Comparison of ENCODE assay signal across 1 cellular context in the genomic region with DNA sequence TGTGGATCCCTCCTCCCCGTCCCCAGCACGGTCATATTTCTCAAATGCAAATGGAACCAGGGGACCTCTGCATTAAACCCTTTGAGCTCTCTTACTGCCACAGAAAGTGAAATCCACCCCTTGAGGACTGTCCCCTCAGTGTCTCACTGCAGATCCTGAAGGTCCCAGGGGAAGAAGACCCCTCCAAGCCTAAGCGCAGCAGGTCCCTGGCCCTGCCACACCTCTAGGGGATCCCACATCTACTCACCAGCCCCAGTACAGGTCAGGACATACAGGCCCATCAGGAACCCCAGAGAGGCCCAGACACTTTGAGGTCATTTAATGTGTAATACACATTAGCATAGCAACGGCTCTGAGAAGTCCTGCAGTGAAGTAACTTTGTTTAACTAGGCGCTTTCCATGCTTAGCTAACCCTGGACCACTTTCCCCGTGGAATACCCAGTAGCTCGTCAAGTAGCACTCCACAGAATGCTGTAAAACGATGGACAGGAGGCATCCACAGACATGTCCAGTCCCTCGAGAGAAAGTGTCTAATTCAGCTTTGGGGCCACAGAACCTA.
TF ChIP-seq lines count a peak whose summit lies in the region.

No MANE protein-coding gene starts in this region.

TF ChIP-seq in H1, 55 proteins besides CTCF, POLR2A, EP300 and RAD21:
- TF ChIP-seq CTBP2 (IDR thresholded peaks at IDR 0.05; ENCODE audit: borderline replicate concordance, insufficient read depth, insufficient read length, low read length) = no peak
- TF ChIP-seq SUZ12 (IDR thresholded peaks at IDR 0.05; ENCODE audit: low read length) = no peak
- no peak for TF ChIP-seq EZH2 (IDR thresholded peaks at IDR 0.05; ENCODE audit: low read depth, low read length, severe bottlenecking)
- TF ChIP-seq YY1 (IDR thresholded peaks at IDR 0.05; ENCODE audit: low read depth, low read length) = no peak
- TF ChIP-seq TEAD4 (IDR thresholded peaks at IDR 0.05; ENCODE audit: low read depth, low read length) = no peak
- no peak for TF ChIP-seq SP1 (IDR thresholded peaks at IDR 0.05; ENCODE audit: low read depth, low read length)
- no peak for TF ChIP-seq NANOG (IDR thresholded peaks at IDR 0.05; ENCODE audit: insufficient read depth, low read depth, low read length, poor library complexity, severe bottlenecking)
- no peak for TF ChIP-seq TBP (IDR thresholded peaks at IDR 0.05; ENCODE audit: low read depth, low read length)
- TF ChIP-seq, protein P1, sequence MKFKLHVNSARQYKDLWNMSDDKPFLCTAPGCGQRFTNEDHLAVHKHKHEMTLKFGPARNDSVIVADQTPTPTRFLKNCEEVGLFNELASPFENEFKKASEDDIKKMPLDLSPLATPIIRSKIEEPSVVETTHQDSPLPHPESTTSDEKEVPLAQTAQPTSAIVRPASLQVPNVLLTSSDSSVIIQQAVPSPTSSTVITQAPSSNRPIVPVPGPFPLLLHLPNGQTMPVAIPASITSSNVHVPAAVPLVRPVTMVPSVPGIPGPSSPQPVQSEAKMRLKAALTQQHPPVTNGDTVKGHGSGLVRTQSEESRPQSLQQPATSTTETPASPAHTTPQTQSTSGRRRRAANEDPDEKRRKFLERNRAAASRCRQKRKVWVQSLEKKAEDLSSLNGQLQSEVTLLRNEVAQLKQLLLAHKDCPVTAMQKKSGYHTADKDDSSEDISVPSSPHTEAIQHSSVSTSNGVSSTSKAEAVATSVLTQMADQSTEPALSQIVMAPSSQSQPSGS (IDR thresholded peaks at IDR 0.05; ENCODE audit: low read length) = no peak
- no peak for TF ChIP-seq CREB1 (IDR thresholded peaks at IDR 0.05)
- no peak for TF ChIP-seq SIX5 (IDR thresholded peaks at IDR 0.05; ENCODE audit: low read depth, low read length)
- TF ChIP-seq BCL11A (IDR thresholded peaks at IDR 0.05; ENCODE audit: low read depth in 2 of 2, low read length in 2 of 2) = no peak
